Comparison of ENCODE assay signal across 8 cellular contexts in genomic region chr11:126211236-126212088, GRCh38. TPM values are rescaled to one million over a fixed set of nuclear protein-coding genes. Genes with fewer than 3 reads are reported as not detected.
DNase-seq lines count a peak whose midpoint lies in the region; ATAC-seq and TF ChIP-seq lines count a peak whose summit lies in the region.

TSS of gene FAM118B (plus strand) at chr11:126211782. CDS start at chr11:126235002, 23,220 bp downstream.
TSS of gene RPUSD4 (minus strand) at chr11:126211650. CDS start at chr11:126211638, 12 bp downstream.

- CTCF ChIA-PET in T-cell (lab: Charles Lee): interaction anchor here in 1 of 2 donors (1.6 kb wide), 1 partner anchor 57 kb away, joined by 5 read pairs; the partner anchor contains the start of gene SRPRA

- H3K27ac Mint-ChIP-seq in T-cell: peak within 1 kb of the TSS; percentile 93 to 97
- peak within 1 kb of the TSS; percentile 98 for H3K27ac Mint-ChIP-seq in type B pancreatic cell

- intact Hi-C loops in heart left ventricle (cut with DNase I): loop anchor here (1.0 to 10.0 kb wide), 6 partner anchors 53 to 149 kb away; partner anchors contain the start of genes SRPRA (in 9 of the 10), FOXRED1 (in 8 of the 10) and CDON (in 1 of the 10)
- intact Hi-C loops in posterior cingulate gyrus (cut with DNase I): loop anchor here (5.0 kb wide), 1 partner anchor 56 kb away; the partner anchor contains the start of genes FOXRED1 and SRPRA

- H3K4me3 ChIP-seq in heart left ventricle: peak within 1 kb of the TSS; percentile 52 to 97 (median 80)

- H3K4me3 Mint-ChIP-seq in T-cell: peak within 1 kb of the TSS; percentile 89 to 99 (median 99)
- peak within 1 kb of the TSS; percentile 94 for H3K4me3 Mint-ChIP-seq in type B pancreatic cell

- no peaks in the 10 kb centered on the region for H3K27me3 ChIP-seq in heart left ventricle

- no peaks in the 10 kb centered on the region for H3K9me3 ChIP-seq in heart left ventricle

- no peak within 1 kb of the TSS for H3K27ac ChIP-seq in adipose tissue (ENCODE audit: low read depth, low read length)
- peak within 1 kb of the TSS in 11 of 12 donors; percentile 63 to 86 (median 72) for H3K27ac ChIP-seq in heart left ventricle

- 0 to 1% (median 0%) methylated on average over 61 to 62 of the region's 62 CpGs for WGBS in adipose tissue, 3 donors
- WGBS in heart left ventricle, 4 donors: 0 to 1% (median 1%) methylated on average over 53 to 62 of the region's 62 CpGs

- TF ChIP-seq CTCF in GM13977 (IDR thresholded peaks at IDR 0.05; ENCODE audit: extremely low read depth, insufficient read depth, missing control alignments) (no peak), heart left ventricle (IDR thresholded peaks at IDR 0.05) (no peak), type B pancreatic cell (conservative IDR thresholded peaks at IDR 0.05) (no peak)

- DNase-seq in GM13977 (ENCODE audit: low spot score): peak; percentile 97
- peak; percentile 98 for DNase-seq in NCI-H146 (lab: John Stamatoyannopoulos, UW)
- peak; percentile 94 to 100 (median 98) for DNase-seq in T-cell
- peak; percentile 98 to 99 (median 99) for DNase-seq in heart left ventricle
- DNase-seq in posterior cingulate gyrus: peak; percentile 98 to 100 (median 99)
- DNase-seq in type B pancreatic cell (ENCODE audit: extremely low spot score, unreplicated experiment): peak; percentile 100

- ATAC-seq in HG02870 (IDR thresholded peaks at IDR 0.05; ENCODE audit: unreplicated experiment) (peak; percentile 92), T-cell (replicated peaks in 1 of 4) (peak; percentile 97), heart left ventricle (peak; percentile 97 to 99 (median 99))

- POLR2A ChIA-PET in T-cell (lab: Charles Lee): interaction anchor here (0.5 to 0.7 kb wide), 4 partner anchors 21 to 575 kb away, joined by 3 to 8 read pairs (median 4); partner anchors contain the start of gene PUS3 (in 1 of the 2)

- H3K27me3 Mint-ChIP-seq in T-cell (no peaks in the 10 kb centered on the region), type B pancreatic cell (no peaks in the 10 kb centered on the region)

- no peaks in the 10 kb centered on the region for H3K9me3 Mint-ChIP-seq in T-cell
- no peaks in the 10 kb centered on the region for H3K9me3 Mint-ChIP-seq in type B pancreatic cell

- in situ Hi-C loops in GM13977 (cut with MboI; ENCODE audit: low pct_unique_long_range_greater_than_20kb, low sequenced_read_pairs, unreplicated experiment): no loop called here

- TF ChIP-seq POLR2A in heart left ventricle (IDR thresholded peaks at IDR 0.05): peak; percentile 44 to 94

- peaks cover 0 to 37% (median 28%) of the 10 kb centered on the region in 9 donors for H3K36me3 ChIP-seq in heart left ventricle

- peaks cover 0 to 43% (median 24%) of the 10 kb centered on the region in 12 donors for H3K4me1 ChIP-seq in heart left ventricle

- H3K36me3 Mint-ChIP-seq in T-cell (peaks cover 16% of the 10 kb centered on the region), type B pancreatic cell (peaks cover 13% of the 10 kb centered on the region)

- H3K4me1 Mint-ChIP-seq in T-cell (peaks cover 33 to 38% (median 37%) of the 10 kb centered on the region in 3 donors), type B pancreatic cell (ENCODE audit: unreplicated experiment) (peaks cover 23% of the 10 kb centered on the region)

RNA-seq across cellular contexts. Expression of gene FAM118B, which starts in this region (rescaled TPM):
- 10 to 100 TPM in 3 of 5 donors, 1 to 10 TPM in 2; 4.2 to 11.9 (median 11.0) TPM for total RNA-seq in T-cell
- polyA plus RNA-seq in adipose tissue: 10 to 100 TPM in 2 of 3 donors, 1 to 10 TPM in 1; 3.5 to 11.5 (median 10.3) TPM
- 10 to 100 TPM; 19.0 to 41.0 (median 23.6) TPM for total RNA-seq in heart left ventricle
- polyA plus RNA-seq in heart left ventricle: 10 to 100 TPM in 1 of 2 donors, 1 to 10 TPM in 1; 8.5 to 16.4 TPM
- 20.2 and 24.8 TPM in 2 replicates for total RNA-seq in type B pancreatic cell (ENCODE audit: low replicate concordance)

RNA-seq across cellular contexts. Expression of gene RPUSD4, which starts in this region (rescaled TPM):
- 10 to 100 TPM; 33.8 to 41.5 (median 40.2) TPM for total RNA-seq in T-cell
- 10 to 100 TPM; 16.3 to 25.7 (median 23.7) TPM for polyA plus RNA-seq in adipose tissue
- 10 to 100 TPM; 21.0 to 50.0 (median 34.2) TPM for total RNA-seq in heart left ventricle
- polyA plus RNA-seq in heart left ventricle: 10 to 100 TPM; 15.4 to 25.8 TPM
- total RNA-seq in type B pancreatic cell (ENCODE audit: low replicate concordance): 25.3 and 41.7 TPM in 2 replicates
